Comparison of ENCODE assay signal across 16 cellular contexts in genomic region chr4:54513231-54513630, GRCh38.
DNase-seq lines count a peak whose midpoint lies in the region; ATAC-seq, FAIRE-seq and TF ChIP-seq lines count a peak whose summit lies in the region.
"Had no signal": no experiment of that assay in that cellular context is flagged by ENCODE, and none has a peak within 500 bp of the region (broad histone marks: within the 10 kb centered on the region; RNA-seq: fewer than 3 reads in every experiment).

No MANE protein-coding gene starts in this region.

- no peaks in the 10 kb centered on the region for H4K20me1 ChIP-seq in HepG2 (ENCODE audit: insufficient read depth, low read length)

- ATAC-seq in HepG2 (no peak), right lobe of liver (no peak), left ventricle myocardium superior (peak; percentile 96), aorta (ENCODE audit: low FRiP score) (peak; percentile 53)
- ATAC-seq in stimulated activated naive CD8-positive, alpha-beta T cell treated with anti-CD3 and anti-CD28 coated beads, Interleukin-15, Interleukin-2, amounts not matched to agents 100 U/mL and 50 U/mL, for 24 hours, result no peak

- H3K4me3 ChIP-seq in HepG2 (replicated peaks in 1 of 3; ENCODE audit: insufficient read depth in 1 of 3, low read depth in 2 of 3, low read length in 3 of 3) (no peak overlapping the region), right lobe of liver (no peak overlapping the region), aorta (ENCODE audit: low read length in 2 of 2) (no peak overlapping the region)

- H3K27ac ChIP-seq in HepG2 (ENCODE audit: extremely low read length, insufficient read depth, low read length) (no peak overlapping the region), right lobe of liver (no peak overlapping the region), aorta (ENCODE audit: low read depth in 1 of 2, low read length in 2 of 2) (no peak overlapping the region)
- H3K27ac ChIP-seq: parathyroid adenoma had no signal

- TF ChIP-seq EP300 in HepG2 (IDR thresholded peaks at IDR 0.05; ENCODE audit: low read depth in 2 of 2, low read length in 2 of 2) (no peak), HepG2 (CRISPR knock-in tag; IDR thresholded peaks at IDR 0.05; ENCODE audit: borderline replicate concordance) (no peak)

- no peak overlapping the region for H3K4me2 ChIP-seq in HepG2 (ENCODE audit: low read depth, low read length)

- TF ChIP-seq RAD21 in HepG2 (CRISPR knock-in tag; IDR thresholded peaks at IDR 0.05), result no peak

- H3K79me2 ChIP-seq in HepG2 (ENCODE audit: insufficient read depth, low read length), result no peaks in the 10 kb centered on the region
- H3K79me2 ChIP-seq: parathyroid adenoma had no signal

- in situ Hi-C loops in HepG2 (cut with HindIII; ENCODE audit: extremely low pct_ligation_motif_present, low pct_unique_long_range_greater_than_20kb), result no loop called here

- CTCF ChIA-PET in HepG2 (lab: Yijun Ruan, JAX; ENCODE audit: low intra/inter-chr PET ratio, low total read pairs), result no interaction called here

- H3K4me1 ChIP-seq in HepG2 (ENCODE audit: insufficient read depth, low read length) (no peaks in the 10 kb centered on the region), right lobe of liver (no peaks in the 10 kb centered on the region), aorta (ENCODE audit: control insufficient read depth in 1 of 2, insufficient read depth in 2 of 2, low read length in 2 of 2) (peaks cover 0 to 2% of the 10 kb centered on the region in 2 donors)
- H3K4me1 ChIP-seq: parathyroid adenoma had no signal

- BruUV-seq in HepG2 (replicated peaks; lab: Mats Ljungman, UMichigan), result no TSS peak

- H3K9ac ChIP-seq in HepG2 (ENCODE audit: insufficient read depth, low read depth, low read length), result no peak overlapping the region
- H3K9ac ChIP-seq: parathyroid adenoma had no signal

- TF ChIP-seq POLR2A in HepG2 (IDR thresholded peaks at IDR 0.05; ENCODE audit: insufficient read depth in 1 of 2, low read depth in 2 of 2, low read length in 2 of 2) (no peak), right lobe of liver (IDR thresholded peaks at IDR 0.05) (no peak)

- POLR2A ChIA-PET in HepG2 (lab: Yijun Ruan, JAX), result no interaction called here

- no peak for DNase-seq in HepG2 (ENCODE audit: low spot score)
- DNase-seq in right lobe of liver, result no peak
- peak; percentile 20 for DNase-seq in brain pericyte (ENCODE audit: low read depth, low spot score)
- DNase-seq in left ventricle myocardium superior, result peak; percentile 38
- peak in 1 of 2 donors; percentile 50 for DNase-seq in aorta
- DNase-seq in H4 (ENCODE audit: low spot score), result no peak
- no peak for DNase-seq in stimulated activated naive CD4-positive, alpha-beta T cell (lab: John Stamatoyannopoulos, UW)
- DNase-seq in stimulated activated naive CD8-positive, alpha-beta T cell treated with anti-CD3 and anti-CD28 coated beads, Interleukin-15, Interleukin-2, amounts not matched to agents 100 U/mL and 50 U/mL, for 24 hours, result no peak
- DNase-seq: activated naive CD8-positive, alpha-beta T cell treated with anti-CD3 and anti-CD28 coated beads for 36 hours; GDM1; NCI-H2029; stimulated activated CD4-positive, alpha-beta T cell treated with anti-CD3 and anti-CD28 coated beads, Interleukin-4, amount 100 ng/mL, for 4 hours; substantia nigra had no signal

- no peak overlapping the region for H2AFZ ChIP-seq in HepG2 (ENCODE audit: low read length)
- H2AFZ ChIP-seq: parathyroid adenoma had no signal

- TF ChIP-seq CTCF in HepG2 (CRISPR knock-in tag; IDR thresholded peaks at IDR 0.05) (no peak), right lobe of liver (IDR thresholded peaks at IDR 0.05) (no peak)

- intact Hi-C loops in HepG2 (cut with micrococcal nuclease; ENCODE audit: unreplicated experiment), result no loop called here
- intact Hi-C loops in right lobe of liver (cut with DNase I), result no loop called here
- intact Hi-C loops in left ventricle myocardium superior (cut with micrococcal nuclease), result no loop called here
- intact Hi-C loops in aorta (cut with DNase I), result no loop called here

- 27% methylated on average over 6 of the region's 6 CpGs for whole genome bisulfite sequencing in HepG2 (ENCODE audit: low lambda C conversion rate)
- whole genome bisulfite sequencing in right lobe of liver (ENCODE audit: insufficient coverage, low coverage, low lambda C conversion rate, missing lambda C conversion rate), result 55% methylated on average over 6 of the region's 6 CpGs
- WGBS in aorta, 2 donors, result 19 to 28% methylated on average over 6 of the region's 6 CpGs

- no peak for FAIRE-seq in HepG2 (lab: Jason Lieb, UNC)
- FAIRE-seq: A204.1, endothelial cell of umbilical vein had no signal

- no peaks in the 10 kb centered on the region for H3K36me3 ChIP-seq in HepG2 (replicated peaks in 1 of 2; ENCODE audit: control insufficient read depth in 1 of 2, insufficient read depth in 2 of 2, low read length in 2 of 2)
- H3K36me3 ChIP-seq in right lobe of liver, result no peaks in the 10 kb centered on the region
- no peaks in the 10 kb centered on the region for H3K36me3 ChIP-seq in aorta (ENCODE audit: control insufficient read depth in 1 of 2, insufficient read depth in 2 of 2, low read length in 1 of 2)

- H3K9me3 ChIP-seq in HepG2 (ENCODE audit: low read length) (no peaks in the 10 kb centered on the region), right lobe of liver (no peaks in the 10 kb centered on the region), aorta (ENCODE audit: control insufficient read depth, low read length) (no peaks in the 10 kb centered on the region)

- H3K27me3 ChIP-seq in HepG2 (ENCODE audit: control insufficient read depth in 1 of 2, insufficient read depth in 2 of 2, low read length in 2 of 2) (no peaks in the 10 kb centered on the region), right lobe of liver (no peaks in the 10 kb centered on the region), aorta (ENCODE audit: control insufficient read depth in 1 of 2, insufficient read depth in 2 of 2, low read length in 1 of 2) (no peaks in the 10 kb centered on the region)

TF ChIP-seq in HepG2, 621 proteins besides CTCF, POLR2A, EP300 and RAD21:
- TF ChIP-seq MAFK (conservative IDR thresholded peaks at IDR 0.05 in 1 of 2, IDR thresholded peaks at IDR 0.05 in 1 of 2; ENCODE audit: low read length in 2 of 2) (no peak), ZSCAN5A (CRISPR knock-in tag; IDR thresholded peaks at IDR 0.05; ENCODE audit: borderline replicate concordance) (no peak), TFDP2 (CRISPR knock-in tag; IDR thresholded peaks at IDR 0.05) (no peak), TSC22D2 (CRISPR knock-in tag; IDR thresholded peaks at IDR 0.05; ENCODE audit: borderline replicate concordance) (no peak), CREB1 (IDR thresholded peaks at IDR 0.05) (peak; percentile 49; the same call in 1 of the 2 replicates), CREB1 (CRISPR knock-in tag; IDR thresholded peaks at IDR 0.05) (no peak)

Comparison
In these comparisons a context has a peak if more than half of its experiments do, and no peak if none do; other contexts are left out.
1. ATAC-seq: peak in left ventricle myocardium superior (single experiment) and aorta (single experiment); none in HepG2 (single experiment), right lobe of liver (0 of 4) and stimulated activated naive CD8-positive, alpha-beta T cell treated with anti-CD3 and anti-CD28 coated beads, Interleukin-15, Interleukin-2, amounts not matched to agents 100 U/mL and 50 U/mL, for 24 hours (single experiment).
2. DNase-seq: peak in brain pericyte (single experiment) and left ventricle myocardium superior (single experiment); none in HepG2 (single experiment), right lobe of liver (0 of 3), H4 (single experiment), stimulated activated naive CD4-positive, alpha-beta T cell (0 of 6) and stimulated activated naive CD8-positive, alpha-beta T cell treated with anti-CD3 and anti-CD28 coated beads, Interleukin-15, Interleukin-2, amounts not matched to agents 100 U/mL and 50 U/mL, for 24 hours (single experiment).